10 cellular contexts compared by ENCODE assay signal in the genomic region with DNA sequence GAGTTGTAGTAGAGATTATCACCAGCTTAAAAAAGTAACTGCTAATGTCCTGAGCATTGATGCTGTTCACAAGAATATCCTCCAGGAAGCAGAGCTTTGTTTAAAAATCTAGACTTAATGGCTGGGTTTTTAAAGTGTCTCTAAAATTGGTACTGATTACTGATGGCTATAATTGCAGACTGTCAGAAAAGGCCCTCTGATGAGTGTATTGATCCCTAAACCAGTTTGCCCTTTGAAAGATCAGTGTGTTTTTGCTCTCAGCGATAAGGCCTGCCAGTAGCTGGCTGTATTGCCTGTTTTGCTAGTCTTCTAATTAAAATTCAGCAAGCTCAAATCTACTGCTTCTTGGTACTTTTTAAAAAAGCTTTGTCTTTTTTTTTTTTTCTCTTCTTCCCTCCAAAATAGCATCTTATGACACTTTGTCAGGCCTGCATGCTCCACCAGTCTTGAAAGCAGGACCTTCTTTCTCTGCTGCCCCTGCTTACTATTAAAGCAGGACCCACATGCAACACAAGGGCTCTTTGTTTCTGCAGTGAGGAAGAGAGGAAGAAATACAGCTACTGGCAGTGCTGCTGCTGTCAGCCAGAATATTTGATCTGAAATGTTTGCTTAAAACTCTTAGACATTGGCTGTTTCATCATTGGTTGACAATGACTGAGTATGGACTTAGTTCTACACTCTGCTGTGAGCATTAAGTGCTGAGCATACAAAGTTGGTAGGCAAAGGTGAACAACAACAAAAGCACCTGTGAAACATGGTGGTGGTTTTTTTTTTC. TPM values are rescaled to one million over a fixed set of nuclear protein-coding genes. Genes with fewer than 3 reads are reported as not detected.
DNase-seq lines count a peak whose midpoint lies in the region; ATAC-seq lines count a peak whose summit lies in the region.
"Had no signal": no experiment of that assay in that cellular context is flagged by ENCODE, and none has a peak within 500 bp of the region (broad histone marks: within the 10 kb centered on the region; RNA-seq: fewer than 3 reads in every experiment).

No MANE protein-coding gene starts in this region.

- intact Hi-C loops in posterior vena cava (cut with DNase I) = no loop called here

- no peak overlapping the region for H3K27ac Mint-ChIP-seq in activated CD8-positive, alpha-beta T cell treated with anti-CD3 and anti-CD28 coated beads, Interleukin-2, amount 10 ng/mL, durations not matched to agents 7 days and 5 days
- peak overlapping the region in 9 of 10 donors; percentile 11 to 100 (median 66) for H3K27ac Mint-ChIP-seq in naive thymus-derived CD8-positive, alpha-beta T cell
- H3K27ac Mint-ChIP-seq: dendritic cell treated with granulocyte-macrophage colony-stimulating factor and Interleukin-4, amounts not matched to agents 40 ng/mL and 50 ng/mL, for 4 days had no signal

- peaks cover 6% of the 10 kb centered on the region for H3K27me3 Mint-ChIP-seq in activated CD8-positive, alpha-beta T cell treated with anti-CD3 and anti-CD28 coated beads, Interleukin-2, amount 10 ng/mL, durations not matched to agents 7 days and 5 days (ENCODE audit: low read depth)
- H3K27me3 Mint-ChIP-seq in naive thymus-derived CD8-positive, alpha-beta T cell = peaks cover 0 to 5% (median 0%) of the 10 kb centered on the region in 5 donors

- POLR2A ChIA-PET in activated CD8-positive, alpha-beta T cell treated with anti-CD3 and anti-CD28 coated beads, Interleukin-2, amount 10 ng/mL, durations not matched to agents 7 days and 5 days (lab: Charles Lee) = no interaction called here
- POLR2A ChIA-PET in naive thymus-derived CD8-positive, alpha-beta T cell (lab: Charles Lee) = no interaction called here

- no peaks in the 10 kb centered on the region for H3K36me3 Mint-ChIP-seq in activated CD8-positive, alpha-beta T cell treated with anti-CD3 and anti-CD28 coated beads, Interleukin-2, amount 10 ng/mL, durations not matched to agents 7 days and 5 days (ENCODE audit: low read depth)
- no peaks in the 10 kb centered on the region for H3K36me3 Mint-ChIP-seq in naive thymus-derived CD8-positive, alpha-beta T cell

- H3K9me3 Mint-ChIP-seq in activated CD8-positive, alpha-beta T cell treated with anti-CD3 and anti-CD28 coated beads, Interleukin-2, amount 10 ng/mL, durations not matched to agents 7 days and 5 days (ENCODE audit: insufficient read depth) = no peaks in the 10 kb centered on the region
- H3K9me3 Mint-ChIP-seq in naive thymus-derived CD8-positive, alpha-beta T cell = no peaks in the 10 kb centered on the region
- H3K9me3 Mint-ChIP-seq: dendritic cell treated with granulocyte-macrophage colony-stimulating factor and Interleukin-4, amounts not matched to agents 40 ng/mL and 50 ng/mL, for 4 days had no signal

- peak; percentile 71 for DNase-seq in DMS79 treated with DMSO at 0.1 percent for 48 hours (lab: John Stamatoyannopoulos, UW)
- peak; percentile 90 for DNase-seq in NCI-H1417 treated with DMSO at 0.1 percent for 48 hours (lab: John Stamatoyannopoulos, UW)
- DNase-seq in activated CD8-positive, alpha-beta T cell treated with anti-CD3 and anti-CD28 coated beads, Interleukin-2, amount 10 ng/mL, durations not matched to agents 7 days and 5 days = no peak
- DNase-seq in naive thymus-derived CD8-positive, alpha-beta T cell = no peak
- no peak for DNase-seq in NCI-H1694 (lab: John Stamatoyannopoulos, UW)
- no peak for DNase-seq in NCI-H446 (lab: John Stamatoyannopoulos, UW)
- DNase-seq in posterior vena cava (ENCODE audit: low spot score) = no peak
- DNase-seq: T-helper 9 cell had no signal

- CTCF ChIA-PET in activated CD8-positive, alpha-beta T cell treated with anti-CD3 and anti-CD28 coated beads, Interleukin-2, amount 10 ng/mL, durations not matched to agents 7 days and 5 days (lab: Charles Lee) = interaction anchor here (1.3 to 1.5 kb wide), 3 partner anchors 8 to 56 kb away, joined by 3 to 4 read pairs (median 4); no protein-coding TSS in a partner anchor

- ATAC-seq in activated CD8-positive, alpha-beta T cell treated with anti-CD3 and anti-CD28 coated beads, Interleukin-2, amount 10 ng/mL, durations not matched to agents 7 days and 5 days = no peak
- ATAC-seq in naive thymus-derived CD8-positive, alpha-beta T cell = no peak
- no peak for ATAC-seq in GM18861 (IDR thresholded peaks at IDR 0.05; ENCODE audit: unreplicated experiment)

- peaks cover 46% of the 10 kb centered on the region for H3K4me1 Mint-ChIP-seq in activated CD8-positive, alpha-beta T cell treated with anti-CD3 and anti-CD28 coated beads, Interleukin-2, amount 10 ng/mL, durations not matched to agents 7 days and 5 days (ENCODE audit: low read depth)
- peaks cover 14 to 56% (median 53%) of the 10 kb centered on the region in 4 donors for H3K4me1 Mint-ChIP-seq in naive thymus-derived CD8-positive, alpha-beta T cell

- H3K4me3 Mint-ChIP-seq in activated CD8-positive, alpha-beta T cell treated with anti-CD3 and anti-CD28 coated beads, Interleukin-2, amount 10 ng/mL, durations not matched to agents 7 days and 5 days = peak overlapping the region; percentile 90
- peak overlapping the region; percentile 89 to 98 (median 95) for H3K4me3 Mint-ChIP-seq in naive thymus-derived CD8-positive, alpha-beta T cell

RNA-seq across cellular contexts. Expression of a gene that starts 1.8 kb away (rescaled TPM):
- total RNA-seq in activated CD8-positive, alpha-beta T cell treated with anti-CD3 and anti-CD28 coated beads, Interleukin-2, amount 10 ng/mL, durations not matched to agents 7 days and 5 days = 10 to 100 TPM; 49.0 to 52.5 TPM
- total RNA-seq in naive thymus-derived CD8-positive, alpha-beta T cell = 10 to 100 TPM; 36.6 to 42.4 TPM
- polyA plus RNA-seq in naive thymus-derived CD8-positive, alpha-beta T cell = 100 to 1,000 TPM; 102 to 151 (median 116) TPM
- total RNA-seq in posterior vena cava = 10 to 100 TPM; 32.0 to 35.2 TPM

Comparison
In these comparisons a context has a peak if more than half of its experiments do, and no peak if none do; other contexts are left out.
1. DNase-seq: peak in DMS79 treated with DMSO at 0.1 percent for 48 hours (single experiment) and NCI-H1417 treated with DMSO at 0.1 percent for 48 hours (single experiment); none in activated CD8-positive, alpha-beta T cell treated with anti-CD3 and anti-CD28 coated beads, Interleukin-2, amount 10 ng/mL, durations not matched to agents 7 days and 5 days (single experiment), naive thymus-derived CD8-positive, alpha-beta T cell (0 of 10), NCI-H1694 (single experiment), NCI-H446 (0 of 2) and posterior vena cava (single experiment).